Comparison of ENCODE assay signal across 7 cellular contexts in the genomic region with DNA sequence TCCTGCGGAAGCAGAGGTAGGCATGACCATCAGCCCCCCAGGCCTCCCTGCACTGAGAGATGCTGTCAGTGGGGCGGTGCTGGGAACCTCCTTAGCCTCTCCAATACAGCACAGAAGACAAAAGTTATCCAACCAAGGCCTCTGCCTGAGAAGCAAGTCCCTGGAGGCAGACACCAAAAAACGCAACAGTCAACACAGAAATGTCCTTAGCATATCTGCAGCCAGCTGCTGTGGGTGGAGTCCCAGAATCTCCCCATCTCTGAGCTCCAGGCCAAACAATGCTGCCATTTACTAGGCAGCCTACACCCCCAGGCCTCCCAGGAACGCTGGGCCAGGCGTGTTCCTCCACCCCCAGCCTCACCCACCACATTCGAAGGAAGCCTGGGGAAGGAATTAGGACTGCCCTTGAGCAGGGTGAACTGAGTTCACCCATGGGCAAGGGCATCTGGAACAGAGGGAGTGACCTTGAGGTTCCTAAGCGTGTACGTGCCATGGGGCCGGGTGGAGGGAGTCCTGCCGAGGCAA.
DNase-seq lines count a peak whose midpoint lies in the region; ATAC-seq lines count a peak whose summit lies in the region.

No MANE protein-coding gene starts in this region.

- H3K9me3 Mint-ChIP-seq in activated naive CD4-positive, alpha-beta T cell treated with anti-CD3 and anti-CD28 coated beads, Interleukin-2, amount 10 ng/mL, durations not matched to agents 7 days and 5 days: no peaks in the 10 kb centered on the region

- ATAC-seq in GM19023 (IDR thresholded peaks at IDR 0.05; ENCODE audit: unreplicated experiment) (peak; percentile 74), HG03342 (IDR thresholded peaks at IDR 0.05; ENCODE audit: unreplicated experiment) (peak; percentile 77), GM21526 (IDR thresholded peaks at IDR 0.05; ENCODE audit: low FRiP score, unreplicated experiment) (no peak), GM18870 (IDR thresholded peaks at IDR 0.05; ENCODE audit: unreplicated experiment) (no peak)

- no peak overlapping the region for H3K4me3 Mint-ChIP-seq in activated naive CD4-positive, alpha-beta T cell treated with anti-CD3 and anti-CD28 coated beads, Interleukin-2, amount 10 ng/mL, durations not matched to agents 7 days and 5 days

- H3K4me1 Mint-ChIP-seq in activated naive CD4-positive, alpha-beta T cell treated with anti-CD3 and anti-CD28 coated beads, Interleukin-2, amount 10 ng/mL, durations not matched to agents 7 days and 5 days: peaks cover 58% of the 10 kb centered on the region

- peaks cover 63% of the 10 kb centered on the region for H3K36me3 Mint-ChIP-seq in activated naive CD4-positive, alpha-beta T cell treated with anti-CD3 and anti-CD28 coated beads, Interleukin-2, amount 10 ng/mL, durations not matched to agents 7 days and 5 days

- H3K27me3 Mint-ChIP-seq in activated naive CD4-positive, alpha-beta T cell treated with anti-CD3 and anti-CD28 coated beads, Interleukin-2, amount 10 ng/mL, durations not matched to agents 7 days and 5 days: no peaks in the 10 kb centered on the region

- CTCF ChIA-PET in activated naive CD4-positive, alpha-beta T cell treated with anti-CD3 and anti-CD28 coated beads, Interleukin-2, amount 10 ng/mL, durations not matched to agents 7 days and 5 days (lab: Charles Lee): no interaction called here

- H3K27ac Mint-ChIP-seq in activated naive CD4-positive, alpha-beta T cell treated with anti-CD3 and anti-CD28 coated beads, Interleukin-2, amount 10 ng/mL, durations not matched to agents 7 days and 5 days: no peak overlapping the region

- DNase-seq in epidermal melanocyte (ENCODE audit: insufficient read length, low spot score) (peak; percentile 90), pons (ENCODE audit: low spot score) (peak; percentile 88)
- DNase-seq in activated naive CD4-positive, alpha-beta T cell treated with anti-CD3 and anti-CD28 coated beads, Interleukin-2, amount 10 ng/mL, durations not matched to agents 7 days and 5 days: no peak

Comparison
In these comparisons a context has a peak if more than half of its experiments do, and no peak if none do; other contexts are left out.
1. ATAC-seq: peak in GM19023 (single experiment) and HG03342 (single experiment); none in GM21526 (single experiment) and GM18870 (single experiment).